ENCODE assay signal across 10 cellular contexts in the genomic region with DNA sequence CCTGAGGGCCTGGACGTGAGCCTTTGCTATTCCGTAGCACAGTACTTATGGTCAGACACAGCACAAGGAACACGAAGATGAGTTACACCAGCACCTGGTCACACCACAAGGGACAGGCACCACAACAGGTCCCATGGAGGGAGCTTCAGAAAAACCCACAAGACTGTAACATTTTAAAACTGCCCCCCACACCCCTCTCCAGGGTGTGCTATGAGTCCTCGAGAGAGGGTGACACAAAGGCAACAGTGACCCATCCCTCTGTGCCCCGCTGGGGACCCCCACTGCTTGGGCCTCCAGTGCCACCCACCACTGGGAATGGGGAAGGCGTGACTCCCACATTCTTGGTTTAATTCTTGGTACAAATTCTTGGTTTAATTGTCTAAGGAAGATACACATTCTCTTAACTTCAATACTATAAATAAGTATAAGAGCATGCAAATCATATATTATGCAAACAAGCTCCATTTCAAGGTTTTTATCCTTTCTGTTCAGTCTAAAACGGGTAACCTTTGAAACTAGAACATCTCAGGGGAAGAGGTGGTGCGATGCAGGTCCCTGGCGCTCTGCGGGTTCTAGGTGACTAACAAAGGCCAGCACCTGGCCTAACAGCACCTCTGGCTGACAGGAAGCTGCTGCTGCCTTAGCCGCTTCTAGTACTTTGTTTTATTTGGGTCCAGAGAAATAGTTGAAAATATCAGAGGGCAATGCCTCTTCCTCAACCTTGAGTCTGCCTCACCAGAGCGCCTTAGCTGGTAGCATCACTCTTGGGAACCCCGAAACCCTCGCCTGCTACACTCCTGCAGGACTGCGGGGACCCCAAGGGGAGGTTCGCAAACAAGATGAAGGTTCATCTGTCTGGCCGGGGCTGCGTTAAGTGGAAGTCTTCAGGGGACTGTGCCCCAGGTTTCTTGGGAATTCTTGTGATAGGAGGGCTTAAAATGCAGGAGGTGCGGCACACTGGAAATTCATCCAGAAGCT. TPM values are rescaled to one million over a fixed set of nuclear protein-coding genes. Genes with fewer than 3 reads are reported as not detected.
DNase-seq lines count a peak whose midpoint lies in the region; ATAC-seq, FAIRE-seq and TF ChIP-seq lines count a peak whose summit lies in the region.
"Had no signal": no experiment of that assay in that cellular context is flagged by ENCODE, and none has a peak within 500 bp of the region (broad histone marks: within the 10 kb centered on the region; RNA-seq: fewer than 3 reads in every experiment).

No MANE protein-coding gene starts in this region.

- FAIRE-seq in GM18507 (lab: Jason Lieb, UNC): peak; percentile 77

- peaks cover 18% of the 10 kb centered on the region for H3K36me3 Mint-ChIP-seq in chondrocyte (ENCODE audit: low read depth)
- peaks cover 26% of the 10 kb centered on the region for H3K36me3 Mint-ChIP-seq in activated naive CD8-positive, alpha-beta T cell treated with anti-CD3 and anti-CD28 coated beads, Interleukin-2, amount 50 U/mL, for 24 hours (ENCODE audit: low read depth)
- H3K36me3 Mint-ChIP-seq in activated CD4-positive, alpha-beta memory T cell treated with anti-CD3 and anti-CD28 coated beads for 36 hours: peaks cover 25% of the 10 kb centered on the region

- peak; percentile 39 for DNase-seq in GM18507 (ENCODE audit: extremely low spot score, insufficient read length, low read depth)
- peak; percentile 43 for DNase-seq in chondrocyte (ENCODE audit: low spot score)
- no peak for DNase-seq in hepatic stellate cell (ENCODE audit: low spot score)
- no peak for DNase-seq in DMS 273 treated with DMSO at 0.1 percent for 48 hours (lab: John Stamatoyannopoulos, UW)
- no peak for DNase-seq in activated naive CD8-positive, alpha-beta T cell treated with anti-CD3 and anti-CD28 coated beads, Interleukin-2, amount 50 U/mL, for 24 hours
- no peak for DNase-seq in activated CD4-positive, alpha-beta memory T cell treated with anti-CD3 and anti-CD28 coated beads for 36 hours

- TF ChIP-seq CTCF in chondrocyte (IDR thresholded peaks at IDR 0.05): no peak

- POLR2A ChIA-PET in activated CD4-positive, alpha-beta memory T cell treated with anti-CD3 and anti-CD28 coated beads for 36 hours (lab: Charles Lee): no interaction called here

- no peaks in the 10 kb centered on the region for H3K27me3 Mint-ChIP-seq in chondrocyte (ENCODE audit: low read depth)
- no peaks in the 10 kb centered on the region for H3K27me3 Mint-ChIP-seq in activated naive CD8-positive, alpha-beta T cell treated with anti-CD3 and anti-CD28 coated beads, Interleukin-2, amount 50 U/mL, for 24 hours
- H3K27me3 Mint-ChIP-seq in activated CD4-positive, alpha-beta memory T cell treated with anti-CD3 and anti-CD28 coated beads for 36 hours: no peaks in the 10 kb centered on the region
- H3K27me3 Mint-ChIP-seq: activated naive CD8-positive, alpha-beta T cell had no signal

- intact Hi-C loops in activated CD4-positive, alpha-beta memory T cell treated with anti-CD3 and anti-CD28 coated beads for 36 hours (cut with micrococcal nuclease): no loop called here

- H3K4me1 Mint-ChIP-seq in chondrocyte (ENCODE audit: low read depth): no peaks in the 10 kb centered on the region
- H3K4me1 Mint-ChIP-seq in activated naive CD8-positive, alpha-beta T cell treated with anti-CD3 and anti-CD28 coated beads, Interleukin-2, amount 50 U/mL, for 24 hours: no peaks in the 10 kb centered on the region
- H3K4me1 Mint-ChIP-seq in activated CD4-positive, alpha-beta memory T cell treated with anti-CD3 and anti-CD28 coated beads for 36 hours (ENCODE audit: low read depth): no peaks in the 10 kb centered on the region
- H3K4me1 Mint-ChIP-seq: neural crest cell had no signal

- no peaks in the 10 kb centered on the region for H3K9me3 Mint-ChIP-seq in chondrocyte (ENCODE audit: low read depth)
- no peaks in the 10 kb centered on the region for H3K9me3 Mint-ChIP-seq in activated naive CD8-positive, alpha-beta T cell treated with anti-CD3 and anti-CD28 coated beads, Interleukin-2, amount 50 U/mL, for 24 hours
- H3K9me3 Mint-ChIP-seq in activated CD4-positive, alpha-beta memory T cell treated with anti-CD3 and anti-CD28 coated beads for 36 hours: no peaks in the 10 kb centered on the region
- H3K9me3 Mint-ChIP-seq: neural crest cell had no signal

- H3K4me3 Mint-ChIP-seq in chondrocyte (ENCODE audit: unreplicated experiment): no peak overlapping the region
- H3K4me3 Mint-ChIP-seq in activated naive CD8-positive, alpha-beta T cell treated with anti-CD3 and anti-CD28 coated beads, Interleukin-2, amount 50 U/mL, for 24 hours: no peak overlapping the region
- H3K4me3 Mint-ChIP-seq in activated CD4-positive, alpha-beta memory T cell treated with anti-CD3 and anti-CD28 coated beads for 36 hours: no peak overlapping the region
- H3K4me3 Mint-ChIP-seq: activated naive CD8-positive, alpha-beta T cell; neural crest cell had no signal

- no peak overlapping the region for H3K27ac Mint-ChIP-seq in chondrocyte (ENCODE audit: unreplicated experiment)
- no peak overlapping the region for H3K27ac Mint-ChIP-seq in activated naive CD8-positive, alpha-beta T cell treated with anti-CD3 and anti-CD28 coated beads, Interleukin-2, amount 50 U/mL, for 24 hours
- no peak overlapping the region for H3K27ac Mint-ChIP-seq in activated CD4-positive, alpha-beta memory T cell treated with anti-CD3 and anti-CD28 coated beads for 36 hours
- H3K27ac Mint-ChIP-seq: activated naive CD8-positive, alpha-beta T cell had no signal

- peak; percentile 53 for ATAC-seq in GM19468 (IDR thresholded peaks at IDR 0.05; ENCODE audit: extremely low read depth, unreplicated experiment)
- ATAC-seq in HG03060 (IDR thresholded peaks at IDR 0.05; ENCODE audit: low read depth, unreplicated experiment): peak; percentile 49
- no peak for ATAC-seq in activated naive CD8-positive, alpha-beta T cell treated with anti-CD3 and anti-CD28 coated beads, Interleukin-2, amount 50 U/mL, for 24 hours

- CTCF ChIA-PET in activated CD4-positive, alpha-beta memory T cell treated with anti-CD3 and anti-CD28 coated beads for 36 hours (lab: Charles Lee): no interaction called here

RNA-seq across cellular contexts. Expression of gene PRDM15, which starts 45.7 kb away (rescaled TPM):
- 4.9 to 9.2 TPM (median 7.8 TPM) in 3 replicates for total RNA-seq in chondrocyte
- total RNA-seq in activated CD4-positive, alpha-beta memory T cell treated with anti-CD3 and anti-CD28 coated beads for 36 hours: 1 to 10 TPM; 8.5 to 9.9 TPM

Comparison
In these comparisons a context has a peak if more than half of its experiments do, and no peak if none do; other contexts are left out.
1. DNase-seq: peak in GM18507 (single experiment) and chondrocyte (single experiment); none in hepatic stellate cell (single experiment), DMS 273 treated with DMSO at 0.1 percent for 48 hours (single experiment), activated naive CD8-positive, alpha-beta T cell treated with anti-CD3 and anti-CD28 coated beads, Interleukin-2, amount 50 U/mL, for 24 hours (single experiment) and activated CD4-positive, alpha-beta memory T cell treated with anti-CD3 and anti-CD28 coated beads for 36 hours (single experiment).